ENCODE assay signal across 23 cellular contexts in the genomic region with DNA sequence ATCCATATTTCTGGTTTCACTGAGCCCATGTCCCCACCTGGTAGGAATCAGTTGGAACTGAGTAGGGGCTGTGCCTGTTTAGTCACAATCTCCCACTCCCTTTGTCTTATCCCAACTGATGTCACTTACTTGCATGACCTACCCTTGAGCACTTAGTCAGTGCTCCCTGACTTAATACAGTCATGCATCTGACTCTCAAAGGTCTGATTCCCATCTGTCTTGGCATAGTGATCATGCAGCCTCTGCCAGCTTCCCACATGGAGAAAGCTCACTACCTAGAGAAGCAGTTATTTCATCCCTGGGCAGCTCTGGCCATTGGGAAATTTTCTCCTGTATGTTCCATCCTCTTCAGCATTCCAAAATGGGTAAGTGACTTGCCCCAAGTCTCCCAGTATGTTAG. TPM values are rescaled to one million over a fixed set of nuclear protein-coding genes. Genes with fewer than 3 reads are reported as not detected.
DNase-seq lines count a peak whose midpoint lies in the region; ATAC-seq, FAIRE-seq and TF ChIP-seq lines count a peak whose summit lies in the region.
"Had no signal": no experiment of that assay in that cellular context is flagged by ENCODE, and none has a peak within 500 bp of the region (broad histone marks: within the 10 kb centered on the region; RNA-seq: fewer than 3 reads in every experiment).

No MANE protein-coding gene starts in this region.

- H3K27ac ChIP-seq in astrocyte (ENCODE audit: low read depth, low read length), result peak overlapping the region; percentile 10
- peak overlapping the region; percentile 3 for H3K27ac ChIP-seq in subcutaneous abdominal adipose tissue (ENCODE audit: low read depth, low read length)
- H3K27ac ChIP-seq: adrenal gland, HL-60, spleen had no signal

- no peak for FAIRE-seq in astrocyte (lab: Jason Lieb, UNC)
- FAIRE-seq: frontal cortex, GM12891 had no signal

- H3K9ac ChIP-seq in astrocyte (ENCODE audit: low read length) (no peak overlapping the region), subcutaneous abdominal adipose tissue (ENCODE audit: low read length in 5 of 5) (no peak overlapping the region)

- intact Hi-C loops in Right ventricle myocardium inferior (cut with DNase I), result no loop called here
- intact Hi-C loops in cardiac septum (cut with DNase I), result no loop called here

- no peak overlapping the region for H3K4me3 ChIP-seq in astrocyte (ENCODE audit: insufficient read depth, low read depth, low read length)
- no peak overlapping the region for H3K4me3 ChIP-seq in fibroblast of the aortic adventitia (ENCODE audit: low read depth, low read length)
- H3K4me3 ChIP-seq in subcutaneous abdominal adipose tissue (ENCODE audit: low read depth in 1 of 5, low read length in 5 of 5), result no peak overlapping the region
- H3K4me3 ChIP-seq: adrenal gland, spleen had no signal

- peak; percentile 51 for ATAC-seq in Right ventricle myocardium inferior
- ATAC-seq: HCT116 had no signal

- no peaks in the 10 kb centered on the region for H3K27me3 ChIP-seq in astrocyte (ENCODE audit: insufficient read depth, low read length)
- H3K27me3 ChIP-seq in subcutaneous abdominal adipose tissue (ENCODE audit: control insufficient read depth in 5 of 5, insufficient read depth in 4 of 5, low read length in 5 of 5), result no peaks in the 10 kb centered on the region
- H3K27me3 ChIP-seq: adrenal gland had no signal

- H3K36me3 ChIP-seq in astrocyte (ENCODE audit: insufficient read depth, low read length), result no peaks in the 10 kb centered on the region
- peaks cover 0 to 4% (median 0%) of the 10 kb centered on the region in 5 donors for H3K36me3 ChIP-seq in subcutaneous abdominal adipose tissue (ENCODE audit: control insufficient read depth in 5 of 5, insufficient read depth in 5 of 5, low read length in 5 of 5)
- H3K36me3 ChIP-seq: adrenal gland, spleen had no signal

- H3K4me3 Mint-ChIP-seq in astrocyte (ENCODE audit: unreplicated experiment), result no peak overlapping the region
- H3K4me3 Mint-ChIP-seq: activated CD4-positive, alpha-beta T cell treated with anti-CD3 and anti-CD28 coated beads, Interleukin-2, amount 10 ng/mL, durations not matched to agents 7 days and 5 days; central memory CD8-positive, alpha-beta T cell; IgD-negative memory B cell; nephron had no signal

- H2AFZ ChIP-seq in astrocyte (ENCODE audit: low read depth, low read length), result no peak overlapping the region

- peaks cover 2% of the 10 kb centered on the region for H3K79me2 ChIP-seq in astrocyte (ENCODE audit: insufficient read depth, low read length)

- TF ChIP-seq CTCF in astrocyte (IDR thresholded peaks at IDR 0.05; ENCODE audit: insufficient read depth, low read depth, low read length), result no peak
- TF ChIP-seq CTCF in fibroblast of the aortic adventitia (IDR thresholded peaks at IDR 0.05; ENCODE audit: insufficient read depth, low read length), result no peak

- no peaks in the 10 kb centered on the region for H3K9me3 Mint-ChIP-seq in astrocyte (ENCODE audit: unreplicated experiment)
- H3K9me3 Mint-ChIP-seq: activated CD4-positive, alpha-beta T cell treated with anti-CD3 and anti-CD28 coated beads, Interleukin-2, amount 10 ng/mL, durations not matched to agents 7 days and 5 days; central memory CD8-positive, alpha-beta T cell; nephron had no signal

- no peak overlapping the region for H3K4me2 ChIP-seq in astrocyte (ENCODE audit: low read length)

- H3K27ac Mint-ChIP-seq in astrocyte (ENCODE audit: unreplicated experiment), result no peak overlapping the region
- H3K27ac Mint-ChIP-seq: activated CD4-positive, alpha-beta T cell treated with anti-CD3 and anti-CD28 coated beads, Interleukin-2, amount 10 ng/mL, durations not matched to agents 7 days and 5 days; IgD-negative memory B cell; nephron had no signal

- H3K9me3 ChIP-seq in astrocyte (ENCODE audit: insufficient read depth, low read depth, low read length) (no peaks in the 10 kb centered on the region), subcutaneous abdominal adipose tissue (ENCODE audit: control insufficient read depth in 5 of 5, low read length in 5 of 5) (no peaks in the 10 kb centered on the region)
- H3K9me3 ChIP-seq: adrenal gland, spleen had no signal

- H4K20me1 ChIP-seq in astrocyte (ENCODE audit: insufficient read depth, low read length), result no peaks in the 10 kb centered on the region

- H3K4me1 ChIP-seq in astrocyte (ENCODE audit: insufficient read depth, low read length) (peaks cover 25% of the 10 kb centered on the region), subcutaneous abdominal adipose tissue (ENCODE audit: control insufficient read depth in 5 of 5, insufficient read depth in 5 of 5, low read length in 5 of 5) (peaks cover 0 to 54% (median 7%) of the 10 kb centered on the region in 5 donors)
- H3K4me1 ChIP-seq: spleen had no signal

- H3K4me1 Mint-ChIP-seq in astrocyte (ENCODE audit: low read depth, unreplicated experiment), result peaks cover 21% of the 10 kb centered on the region
- H3K4me1 Mint-ChIP-seq: activated CD4-positive, alpha-beta T cell treated with anti-CD3 and anti-CD28 coated beads, Interleukin-2, amount 10 ng/mL, durations not matched to agents 7 days and 5 days; central memory CD8-positive, alpha-beta T cell had no signal

- peaks cover 2% of the 10 kb centered on the region for H3K36me3 Mint-ChIP-seq in astrocyte (ENCODE audit: low read depth, unreplicated experiment)
- H3K36me3 Mint-ChIP-seq: IgD-negative memory B cell had no signal

- no peak for DNase-seq in Right ventricle myocardium inferior (ENCODE audit: missing footprints)
- no peak for DNase-seq in cardiac septum (ENCODE audit: low spot score)
- peak; percentile 79 for DNase-seq in astrocyte (ENCODE audit: low read depth)
- DNase-seq in fibroblast of the aortic adventitia (ENCODE audit: low read depth), result peak; percentile 75
- no peak for DNase-seq in NCI-H69 (lab: John Stamatoyannopoulos, UW)
- DNase-seq in DMS153 treated with DMSO at 0.1 percent for 48 hours (lab: John Stamatoyannopoulos, UW; ENCODE audit: unreplicated experiment), result no peak
- DNase-seq in stimulated activated CD4-positive, alpha-beta T cell treated with anti-CD3 and anti-CD28 coated beads, Interleukin-4, amount 100 ng/mL, for 1 hour, result no peak
- DNase-seq: 8988T; activated CD4-positive, alpha-beta T cell treated with anti-CD3 and anti-CD28 coated beads, Interleukin-2, amount 10 ng/mL, durations not matched to agents 7 days and 5 days; activated gamma-delta T cell; adrenal gland; effector CD8-positive, alpha-beta T cell; midbrain; NCI-H187 treated with DMSO at 0.1 percent for 48 hours; spleen had no signal

- H3K27me3 Mint-ChIP-seq in astrocyte (ENCODE audit: low read depth, unreplicated experiment), result peaks cover 7% of the 10 kb centered on the region

RNA-seq across cellular contexts. Expression of a gene that starts 24.8 kb away (rescaled TPM):
- total RNA-seq in Right ventricle myocardium inferior, result 134 TPM
- 118 TPM for total RNA-seq in cardiac septum
- 3.9 and 6.4 TPM in 2 replicates for total RNA-seq in astrocyte
- 13.9 and 24.9 TPM in 2 replicates for total RNA-seq in fibroblast of the aortic adventitia (ENCODE audit: low replicate concordance)
- total RNA-seq: activated CD4-positive, alpha-beta T cell treated with anti-CD3 and anti-CD28 coated beads, Interleukin-2, amount 10 ng/mL, durations not matched to agents 7 days and 5 days had no signal

Comparison
In these comparisons a context has a peak if more than half of its experiments do, and no peak if none do; other contexts are left out.
1. DNase-seq: peak in astrocyte (single experiment) and fibroblast of the aortic adventitia (single experiment); none in Right ventricle myocardium inferior (single experiment), cardiac septum (single experiment), NCI-H69 (single experiment), DMS153 treated with DMSO at 0.1 percent for 48 hours (single experiment) and stimulated activated CD4-positive, alpha-beta T cell treated with anti-CD3 and anti-CD28 coated beads, Interleukin-4, amount 100 ng/mL, for 1 hour (single experiment).